21 cellular contexts compared by ENCODE assay signal in genomic region chr15:66565141-66565595, GRCh38. TPM values are rescaled to one million over a fixed set of nuclear protein-coding genes. Genes with fewer than 3 reads are reported as not detected.
A peak's percentile ranks its signal among the peaks of the same experiment; 100 is the strongest.
DNase-seq lines count a peak whose midpoint lies in the region; ATAC-seq and TF ChIP-seq lines count a peak whose summit lies in the region.
"Had no signal": no experiment of that assay in that cellular context is flagged by ENCODE, and none has a peak within 500 bp of the region (broad histone marks: within the 10 kb centered on the region; RNA-seq: fewer than 3 reads in every experiment).

No MANE protein-coding gene starts in this region.

- peak overlapping the region; percentile 84 for H2AFZ ChIP-seq in mammary epithelial cell (ENCODE audit: low read depth, low read length)

- no peaks in the 10 kb centered on the region for H4K20me1 ChIP-seq in mammary epithelial cell (ENCODE audit: insufficient read depth, low read length)

- H3K4me3 Mint-ChIP-seq in MCF 10A (ENCODE audit: unreplicated experiment) (no peak overlapping the region), endothelial cell (ENCODE audit: unreplicated experiment) (peak overlapping the region; percentile 40)
- H3K4me3 Mint-ChIP-seq: activated CD4-positive, alpha-beta T cell treated with anti-CD3 and anti-CD28 coated beads for 36 hours; mesothelial cell of epicardium; nephron had no signal

- intact Hi-C loops in mammary epithelial cell (cut with micrococcal nuclease) = no loop called here
- intact Hi-C loops in MCF 10A (cut with micrococcal nuclease) = no loop called here
- intact Hi-C loops in upper lobe of right lung (cut with DNase I) = no loop called here

- H3K36me3 Mint-ChIP-seq in MCF 10A (ENCODE audit: insufficient read depth, unreplicated experiment) (no peaks in the 10 kb centered on the region), endothelial cell (ENCODE audit: low read depth, unreplicated experiment) (peaks cover 4% of the 10 kb centered on the region)
- H3K36me3 Mint-ChIP-seq: mesothelial cell of epicardium had no signal

- H3K27me3 Mint-ChIP-seq in MCF 10A (ENCODE audit: insufficient read depth, unreplicated experiment) = no peaks in the 10 kb centered on the region
- peaks cover 14% of the 10 kb centered on the region for H3K27me3 Mint-ChIP-seq in endothelial cell (ENCODE audit: unreplicated experiment)
- H3K27me3 Mint-ChIP-seq: activated CD4-positive, alpha-beta T cell treated with anti-CD3 and anti-CD28 coated beads for 36 hours had no signal

- POLR2A ChIA-PET in MCF 10A (lab: Yijun Ruan, JAX) = no interaction called here

- H3K27ac Mint-ChIP-seq in MCF 10A (ENCODE audit: low read depth, unreplicated experiment) (no peak overlapping the region), endothelial cell (ENCODE audit: unreplicated experiment) (peak overlapping the region; percentile 67)
- H3K27ac Mint-ChIP-seq: activated CD4-positive, alpha-beta T cell treated with anti-CD3 and anti-CD28 coated beads for 36 hours; mesothelial cell of epicardium; nephron had no signal

- no peaks in the 10 kb centered on the region for H3K9me3 Mint-ChIP-seq in MCF 10A (ENCODE audit: unreplicated experiment)
- no peaks in the 10 kb centered on the region for H3K9me3 Mint-ChIP-seq in endothelial cell (ENCODE audit: unreplicated experiment)
- H3K9me3 Mint-ChIP-seq: mesothelial cell of epicardium, nephron had no signal

- H3K27me3 ChIP-seq in mammary epithelial cell (ENCODE audit: insufficient read depth, low read length) = no peaks in the 10 kb centered on the region
- H3K27me3 ChIP-seq in upper lobe of right lung = no peaks in the 10 kb centered on the region

- in situ Hi-C loops in mammary epithelial cell (cut with MboI; ENCODE audit: low sequenced_read_pairs in 2 of 2) = no loop called here

- H3K4me1 Mint-ChIP-seq in MCF 10A (ENCODE audit: insufficient read depth, unreplicated experiment) (peaks cover 12% of the 10 kb centered on the region), endothelial cell (ENCODE audit: unreplicated experiment) (peaks cover 13% of the 10 kb centered on the region)

- peak overlapping the region; percentile 77 for H3K4me2 ChIP-seq in mammary epithelial cell (ENCODE audit: insufficient read depth, low read depth, low read length)

- H3K36me3 ChIP-seq in mammary epithelial cell (ENCODE audit: insufficient read depth, low read length) (no peaks in the 10 kb centered on the region), upper lobe of right lung (no peaks in the 10 kb centered on the region)

- H3K4me3 ChIP-seq in mammary epithelial cell (replicated peaks in 1 of 3; ENCODE audit: insufficient read depth in 1 of 3, low read depth in 2 of 3, low read length in 3 of 3) (no peak overlapping the region), upper lobe of right lung (no peak overlapping the region)
- H3K4me3 ChIP-seq: psoas muscle had no signal

- peaks cover 19% of the 10 kb centered on the region for H3K4me1 ChIP-seq in mammary epithelial cell (ENCODE audit: insufficient read depth, low read length)
- H3K4me1 ChIP-seq in upper lobe of right lung = no peaks in the 10 kb centered on the region
- H3K4me1 ChIP-seq: psoas muscle had no signal

- ATAC-seq in upper lobe of right lung (no peak), GM18858 (IDR thresholded peaks at IDR 0.05; ENCODE audit: unreplicated experiment) (no peak)
- ATAC-seq in activated CD4-positive, CD25-positive, alpha-beta regulatory T cell treated with anti-CD3 and anti-CD28 coated beads, Interleukin-2, amount 50 U/mL, for 24 hours = no peak
- ATAC-seq: activated CD4-positive, alpha-beta T cell treated with anti-CD3 and anti-CD28 coated beads for 36 hours; psoas muscle had no signal

- H3K27ac ChIP-seq in mammary epithelial cell (ENCODE audit: insufficient read depth, low read depth, low read length) (no peak overlapping the region), upper lobe of right lung (no peak overlapping the region)
- H3K27ac ChIP-seq: HL-60, psoas muscle had no signal

- DNase-seq in mammary epithelial cell (no peak), MCF 10A (ENCODE audit: unreplicated experiment) (no peak), endothelial cell (ENCODE audit: low spot score) (no peak), mesenteric fat pad (ENCODE audit: low spot score) (peak; percentile 75), upper lobe of right lung (peak; percentile 52), AG20443 (ENCODE audit: low spot score) (no peak)
- DNase-seq: activated CD4-positive, alpha-beta T cell treated with anti-CD3 and anti-CD28 coated beads for 36 hours; activated effector memory CD4-positive, alpha-beta T cell treated with Interleukin-2 at 50 U/mL for 16 hours; KBM-7; MV-4-11; NCI-H1694 treated with DMSO at 0.1 percent for 48 hours; NCI-H774; psoas muscle; SHP77 had no signal

- TF ChIP-seq CTCF in mammary epithelial cell (conservative IDR thresholded peaks at IDR 0.05 in 1 of 2, IDR thresholded peaks at IDR 0.05 in 1 of 2; ENCODE audit: extremely low read depth in 1 of 2, insufficient read depth in 1 of 2, low read depth in 1 of 2, low read length in 2 of 2) (no peak), MCF 10A (IDR thresholded peaks at IDR 0.05; ENCODE audit: unreplicated experiment) (no peak), endothelial cell (IDR thresholded peaks at IDR 0.05; ENCODE audit: unreplicated experiment) (no peak), upper lobe of right lung (IDR thresholded peaks at IDR 0.05) (no peak)

- H3K79me2 ChIP-seq in mammary epithelial cell (ENCODE audit: insufficient read depth, low read length) = no peaks in the 10 kb centered on the region

- WGBS in mammary epithelial cell (ENCODE audit: low coverage, missing lambda C conversion rate) = 67% methylated on average over 9 of the region's 9 CpGs

- H3K9me3 ChIP-seq in mammary epithelial cell (replicated peaks; ENCODE audit: insufficient read depth, low read length) (no peaks in the 10 kb centered on the region), upper lobe of right lung (no peaks in the 10 kb centered on the region)
- H3K9me3 ChIP-seq: psoas muscle had no signal

- CTCF ChIA-PET in mammary epithelial cell (lab: Charles Lee; ENCODE audit: low non-redundant PET) (no interaction called here), MCF 10A (lab: Yijun Ruan, JAX) (interaction anchor here (0.5 to 0.6 kb wide), 2 partner anchors 17 to 150 kb away, joined by 3 read pairs; no protein-coding TSS in a partner anchor)

- dilution Hi-C loops in mammary epithelial cell (cut with HindIII; ENCODE audit: low sequenced_read_pairs) = no loop called here

- BruUV-seq in mammary epithelial cell (replicated peaks; lab: Mats Ljungman, UMichigan) (no TSS peak), MCF 10A (replicated peaks; lab: Mats Ljungman, UMichigan) (no TSS peak)

- no peak overlapping the region for H3K9ac ChIP-seq in mammary epithelial cell (ENCODE audit: insufficient read depth, low read length)

RNA-seq across cellular contexts. Expression of gene LCTL, which starts 0.6 kb away (rescaled TPM):
- total RNA-seq in mammary epithelial cell (1 to 10 TPM in 1 of 2 donors, not detected in 1; 1.8 TPM), MCF 10A (2022) (not detected in 2 replicates), endothelial cell (ENCODE audit: unreplicated experiment) (not detected), mesenteric fat pad (not detected), upper lobe of right lung (not detected)
- 2.2 TPM for polyA plus RNA-seq in mammary epithelial cell
- not detected for polyA minus RNA-seq in mammary epithelial cell
- total RNA-seq: activated CD4-positive, alpha-beta T cell treated with anti-CD3 and anti-CD28 coated beads for 36 hours; PC-3; psoas muscle; subcutaneous adipose tissue had no signal
- polyA plus RNA-seq: psoas muscle had no signal

Comparison
In these comparisons a context has a peak if more than half of its experiments do, and no peak if none do; other contexts are left out.
1. DNase-seq: peak in mesenteric fat pad (single experiment) and upper lobe of right lung (single experiment); none in mammary epithelial cell (single experiment), MCF 10A (single experiment), endothelial cell (single experiment) and AG20443 (single experiment).